In genomic region chr3:4492240-4493007, GRCh38 we compare ENCODE assay signal across 8 cellular contexts. TPM values are rescaled to one million over a fixed set of nuclear protein-coding genes. Genes with fewer than 3 reads are reported as not detected.
DNase-seq lines count a peak whose midpoint lies in the region; ATAC-seq and TF ChIP-seq lines count a peak whose summit lies in the region.

No MANE protein-coding gene starts in this region.

- ATAC-seq in SK-N-SH treated with all-trans-retinoic acid at 6 μM for 48 hours (peak; percentile 64), left cardiac atrium (peak; percentile 42 to 64), GM18909 (IDR thresholded peaks at IDR 0.05; ENCODE audit: poor library complexity, unreplicated experiment) (no peak), GM18517 (IDR thresholded peaks at IDR 0.05; ENCODE audit: unreplicated experiment) (no peak)

- H3K36me3 ChIP-seq in adipocyte (ENCODE audit: control insufficient read depth, insufficient read depth, low read length, severe bottlenecking) (no peaks in the 10 kb centered on the region), parathyroid adenoma (ENCODE audit: control insufficient read depth, insufficient read depth, low read length) (no peaks in the 10 kb centered on the region)

- H3K4me1 ChIP-seq in adipocyte (ENCODE audit: control insufficient read depth, insufficient read depth, low read length) (peaks cover 17% of the 10 kb centered on the region), parathyroid adenoma (peaks cover 8% of the 10 kb centered on the region)

- H3K27me3 ChIP-seq in adipocyte (replicated peaks; ENCODE audit: control insufficient read depth, insufficient read depth, low read length), result no peaks in the 10 kb centered on the region
- no peaks in the 10 kb centered on the region for H3K27me3 ChIP-seq in parathyroid adenoma (ENCODE audit: control insufficient read depth, insufficient read depth, low read length)

- intact Hi-C loops in left cardiac atrium (cut with DNase I), result loop anchor here in 1 of 2 donors (5.0 to 10.0 kb wide), 2 partner anchors 90 to 138 kb away; no protein-coding TSS in a partner anchor

- peak overlapping the region; percentile 90 for H2AFZ ChIP-seq in parathyroid adenoma

- H3K9ac ChIP-seq in adipocyte (ENCODE audit: low read length), result peak overlapping the region; percentile 90
- H3K9ac ChIP-seq in parathyroid adenoma, result peak overlapping the region; percentile 78

- no peak for TF ChIP-seq CTCF in parathyroid adenoma (IDR thresholded peaks at IDR 0.05)

- H3K4me3 ChIP-seq in adipocyte (ENCODE audit: low read length), result peak overlapping the region; percentile 96
- peak overlapping the region; percentile 93 for H3K4me3 ChIP-seq in parathyroid adenoma (ENCODE audit: low read depth, low read length)

- H3K79me2 ChIP-seq in parathyroid adenoma, result peaks cover 2% of the 10 kb centered on the region

- peak overlapping the region; percentile 91 for H3K27ac ChIP-seq in parathyroid adenoma

- peak overlapping the region; percentile 86 for H3K4me2 ChIP-seq in parathyroid adenoma (ENCODE audit: low read length)

- no peaks in the 10 kb centered on the region for H3K9me3 ChIP-seq in adipocyte (ENCODE audit: control insufficient read depth, low read length)
- H3K9me3 ChIP-seq in parathyroid adenoma (ENCODE audit: control insufficient read depth, low read length), result no peaks in the 10 kb centered on the region

- peak; percentile 16 for DNase-seq in GM04503 (ENCODE audit: low read depth)
- DNase-seq in HT1080 (ENCODE audit: low read depth), result peak; percentile 80
- peak; percentile 80 for DNase-seq in adipocyte (ENCODE audit: low read depth)
- DNase-seq in left cardiac atrium, result peak; percentile 67

TF ChIP-seq in SK-N-SH treated with all-trans-retinoic acid at 6 μM for 48 hours, 23 proteins besides CTCF, POLR2A, EP300 and RAD21:
- TF ChIP-seq TCF4 (CRISPR knock-in tag; IDR thresholded peaks at IDR 0.05; ENCODE audit: borderline replicate concordance), result 0 out of 2 replicates have a peak, but pooled peaks have one; percentile 24
- no peak for TF ChIP-seq ARNTL (CRISPR knock-in tag; IDR thresholded peaks at IDR 0.05; ENCODE audit: borderline replicate concordance, low read depth)

RNA-seq across cellular contexts. Expression of gene ITPR1, which starts 0.7 kb away (rescaled TPM):
- 16.7 and 19.3 TPM in 2 replicates for total RNA-seq in HT1080 (2014; rRNA removed; shearing (Covaris generic))
- 15.0 and 17.8 TPM in 2 replicates for polyA plus RNA-seq in HT1080 (2015; cell fraction: cytosol; rRNA removed)
- polyA plus RNA-seq in HT1080 (2015; cell fraction: nucleus; rRNA removed), result 49.0 and 52.3 TPM in 2 replicates
- total RNA-seq in left cardiac atrium, result 10 to 100 TPM; 36.8 to 43.8 TPM

RNA-seq across cellular contexts. Expression of gene SUMF1, which starts 25.4 kb away (rescaled TPM):
- 34.4 and 37.5 TPM in 2 replicates for total RNA-seq in HT1080 (2014; rRNA removed; shearing (Covaris generic))
- 50.9 and 52.1 TPM in 2 replicates for polyA plus RNA-seq in HT1080 (2015; cell fraction: cytosol; rRNA removed)
- 49.4 and 49.7 TPM in 2 replicates for polyA plus RNA-seq in HT1080 (2015; cell fraction: nucleus; rRNA removed)
- 10 to 100 TPM; 12.0 to 13.0 TPM for total RNA-seq in left cardiac atrium

Comparison
In these comparisons a context has a peak if more than half of its experiments do, and no peak if none do; other contexts are left out.
1. DNase-seq: peak in every context shown above with its lines; median percentile 80 in HT1080; 80 in adipocyte; 67 in left cardiac atrium; 16 in GM04503.
2. ATAC-seq: peak in SK-N-SH treated with all-trans-retinoic acid at 6 μM for 48 hours (single experiment) and left cardiac atrium (2 of 2); none in GM18909 (single experiment) and GM18517 (single experiment).